In the genomic region with DNA sequence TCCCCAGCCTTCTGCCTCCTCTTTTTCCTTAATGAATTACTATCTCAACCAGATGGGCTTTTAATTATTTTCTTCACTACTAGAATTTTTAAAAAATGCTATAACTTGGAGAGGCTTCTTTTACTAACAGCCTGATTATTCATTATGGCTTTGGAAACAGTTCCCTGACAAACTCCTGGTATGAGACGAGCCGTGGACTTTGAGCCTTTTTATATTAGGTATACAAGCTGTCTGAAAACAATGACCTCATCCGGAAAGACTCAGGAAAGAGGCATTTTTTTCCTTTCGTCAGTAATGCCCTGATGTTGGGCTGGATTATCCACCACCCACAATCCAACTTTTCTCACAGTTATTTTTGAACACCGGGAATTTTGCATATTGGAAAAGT, we compare ENCODE assay signal across 1 cellular context.
TF ChIP-seq lines count a peak whose summit lies in the region.

No MANE protein-coding gene starts in this region.

TF ChIP-seq in HepG2, 621 proteins besides CTCF, POLR2A, EP300 and RAD21 (continued from another document and continues in another):
- TF ChIP-seq, protein P1, sequence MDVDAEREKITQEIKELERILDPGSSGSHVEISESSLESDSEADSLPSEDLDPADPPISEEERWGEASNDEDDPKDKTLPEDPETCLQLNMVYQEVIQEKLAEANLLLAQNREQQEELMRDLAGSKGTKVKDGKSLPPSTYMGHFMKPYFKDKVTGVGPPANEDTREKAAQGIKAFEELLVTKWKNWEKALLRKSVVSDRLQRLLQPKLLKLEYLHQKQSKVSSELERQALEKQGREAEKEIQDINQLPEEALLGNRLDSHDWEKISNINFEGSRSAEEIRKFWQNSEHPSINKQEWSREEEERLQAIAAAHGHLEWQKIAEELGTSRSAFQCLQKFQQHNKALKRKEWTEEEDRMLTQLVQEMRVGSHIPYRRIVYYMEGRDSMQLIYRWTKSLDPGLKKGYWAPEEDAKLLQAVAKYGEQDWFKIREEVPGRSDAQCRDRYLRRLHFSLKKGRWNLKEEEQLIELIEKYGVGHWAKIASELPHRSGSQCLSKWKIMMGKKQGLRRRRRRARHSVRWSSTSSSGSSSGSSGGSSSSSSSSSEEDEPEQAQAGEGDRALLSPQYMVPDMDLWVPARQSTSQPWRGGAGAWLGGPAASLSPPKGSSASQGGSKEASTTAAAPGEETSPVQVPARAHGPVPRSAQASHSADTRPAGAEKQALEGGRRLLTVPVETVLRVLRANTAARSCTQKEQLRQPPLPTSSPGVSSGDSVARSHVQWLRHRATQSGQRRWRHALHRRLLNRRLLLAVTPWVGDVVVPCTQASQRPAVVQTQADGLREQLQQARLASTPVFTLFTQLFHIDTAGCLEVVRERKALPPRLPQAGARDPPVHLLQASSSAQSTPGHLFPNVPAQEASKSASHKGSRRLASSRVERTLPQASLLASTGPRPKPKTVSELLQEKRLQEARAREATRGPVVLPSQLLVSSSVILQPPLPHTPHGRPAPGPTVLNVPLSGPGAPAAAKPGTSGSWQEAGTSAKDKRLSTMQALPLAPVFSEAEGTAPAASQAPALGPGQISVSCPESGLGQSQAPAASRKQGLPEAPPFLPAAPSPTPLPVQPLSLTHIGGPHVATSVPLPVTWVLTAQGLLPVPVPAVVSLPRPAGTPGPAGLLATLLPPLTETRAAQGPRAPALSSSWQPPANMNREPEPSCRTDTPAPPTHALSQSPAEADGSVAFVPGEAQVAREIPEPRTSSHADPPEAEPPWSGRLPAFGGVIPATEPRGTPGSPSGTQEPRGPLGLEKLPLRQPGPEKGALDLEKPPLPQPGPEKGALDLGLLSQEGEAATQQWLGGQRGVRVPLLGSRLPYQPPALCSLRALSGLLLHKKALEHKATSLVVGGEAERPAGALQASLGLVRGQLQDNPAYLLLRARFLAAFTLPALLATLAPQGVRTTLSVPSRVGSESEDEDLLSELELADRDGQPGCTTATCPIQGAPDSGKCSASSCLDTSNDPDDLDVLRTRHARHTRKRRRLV (CRISPR knock-in tag; IDR thresholded peaks at IDR 0.05), result no peak
- TF ChIP-seq SAP130 (CRISPR knock-in tag; IDR thresholded peaks at IDR 0.05; ENCODE audit: low read depth) (0 out of 2 replicates have a peak, but pooled peaks have one; percentile 13), ZNF670 (CRISPR knock-in tag; IDR thresholded peaks at IDR 0.05; ENCODE audit: borderline replicate concordance) (0 out of 2 replicates have a peak, but pooled peaks have one; percentile 23), NCOA2 (CRISPR knock-in tag; IDR thresholded peaks at IDR 0.05) (peak; percentile 54), HOXA9 (CRISPR knock-in tag; IDR thresholded peaks at IDR 0.05; ENCODE audit: borderline replicate concordance) (no peak), SOX13 (IDR thresholded peaks at IDR 0.05) (no peak), SOX13 (CRISPR knock-in tag; conservative IDR thresholded peaks at IDR 0.05 in 1 of 2, IDR thresholded peaks at IDR 0.05 in 1 of 2) (peak in 1 of 2 experiments; percentile 68; a peak in 2 of 4 replicates), POGZ (CRISPR knock-in tag; IDR thresholded peaks at IDR 0.05) (peak; percentile 42; the same call in 1 of the 2 replicates), CREM (IDR thresholded peaks at IDR 0.05) (peak; percentile 53), CREM (CRISPR knock-in tag; IDR thresholded peaks at IDR 0.05) (no peak), TBL1XR1 (IDR thresholded peaks at IDR 0.05; ENCODE audit: borderline replicate concordance, low read length, partially characterized antibody) (no peak), BRD4 (CRISPR knock-in tag; IDR thresholded peaks at IDR 0.05) (no peak), SAFB2 (CRISPR knock-in tag; IDR thresholded peaks at IDR 0.05; ENCODE audit: borderline replicate concordance, low read depth) (no peak), JUND (CRISPR knock-in tag; IDR thresholded peaks at IDR 0.05) (peak; percentile 68; the same call in 1 of the 2 replicates), IRX3 (CRISPR knock-in tag; IDR thresholded peaks at IDR 0.05; ENCODE audit: borderline replicate concordance, low read depth) (no peak), MED8 (CRISPR knock-in tag; IDR thresholded peaks at IDR 0.05; ENCODE audit: insufficient replicate concordance) (no peak), KLF15 (CRISPR knock-in tag; IDR thresholded peaks at IDR 0.05; ENCODE audit: borderline replicate concordance) (no peak), PCBP2 (optimal IDR thresholded peaks at IDR 0.05; ENCODE audit: low read depth, low read length, poor library complexity, severe bottlenecking) (no peak), ZFX (CRISPR knock-in tag; IDR thresholded peaks at IDR 0.05; ENCODE audit: low read depth) (no peak), SMAD9 (CRISPR knock-in tag; IDR thresholded peaks at IDR 0.05) (no peak), TBX2 (CRISPR knock-in tag; IDR thresholded peaks at IDR 0.05; ENCODE audit: borderline replicate concordance) (no peak), RXRB (CRISPR knock-in tag; IDR thresholded peaks at IDR 0.05; ENCODE audit: borderline replicate concordance) (0 out of 2 replicates have a peak, but pooled peaks have one; percentile 28), KDM5B (CRISPR knock-in tag; IDR thresholded peaks at IDR 0.05; ENCODE audit: borderline replicate concordance) (no peak), ZNF337 (CRISPR knock-in tag; IDR thresholded peaks at IDR 0.05; ENCODE audit: borderline replicate concordance, low read depth) (no peak), ZNF607 (CRISPR knock-in tag; IDR thresholded peaks at IDR 0.05; ENCODE audit: borderline replicate concordance) (no peak), JUN (CRISPR knock-in tag; IDR thresholded peaks at IDR 0.05) (peak; percentile 95), FOXK2 (IDR thresholded peaks at IDR 0.05) (no peak), RFXAP (CRISPR knock-in tag; IDR thresholded peaks at IDR 0.05; ENCODE audit: borderline replicate concordance) (no peak), SMARCE1 (IDR thresholded peaks at IDR 0.05; ENCODE audit: borderline replicate concordance) (no peak), KLF9 (CRISPR knock-in tag; IDR thresholded peaks at IDR 0.05; ENCODE audit: low read depth) (no peak), DR1 (CRISPR knock-in tag; IDR thresholded peaks at IDR 0.05) (no peak)
- TF ChIP-seq, protein P2, sequence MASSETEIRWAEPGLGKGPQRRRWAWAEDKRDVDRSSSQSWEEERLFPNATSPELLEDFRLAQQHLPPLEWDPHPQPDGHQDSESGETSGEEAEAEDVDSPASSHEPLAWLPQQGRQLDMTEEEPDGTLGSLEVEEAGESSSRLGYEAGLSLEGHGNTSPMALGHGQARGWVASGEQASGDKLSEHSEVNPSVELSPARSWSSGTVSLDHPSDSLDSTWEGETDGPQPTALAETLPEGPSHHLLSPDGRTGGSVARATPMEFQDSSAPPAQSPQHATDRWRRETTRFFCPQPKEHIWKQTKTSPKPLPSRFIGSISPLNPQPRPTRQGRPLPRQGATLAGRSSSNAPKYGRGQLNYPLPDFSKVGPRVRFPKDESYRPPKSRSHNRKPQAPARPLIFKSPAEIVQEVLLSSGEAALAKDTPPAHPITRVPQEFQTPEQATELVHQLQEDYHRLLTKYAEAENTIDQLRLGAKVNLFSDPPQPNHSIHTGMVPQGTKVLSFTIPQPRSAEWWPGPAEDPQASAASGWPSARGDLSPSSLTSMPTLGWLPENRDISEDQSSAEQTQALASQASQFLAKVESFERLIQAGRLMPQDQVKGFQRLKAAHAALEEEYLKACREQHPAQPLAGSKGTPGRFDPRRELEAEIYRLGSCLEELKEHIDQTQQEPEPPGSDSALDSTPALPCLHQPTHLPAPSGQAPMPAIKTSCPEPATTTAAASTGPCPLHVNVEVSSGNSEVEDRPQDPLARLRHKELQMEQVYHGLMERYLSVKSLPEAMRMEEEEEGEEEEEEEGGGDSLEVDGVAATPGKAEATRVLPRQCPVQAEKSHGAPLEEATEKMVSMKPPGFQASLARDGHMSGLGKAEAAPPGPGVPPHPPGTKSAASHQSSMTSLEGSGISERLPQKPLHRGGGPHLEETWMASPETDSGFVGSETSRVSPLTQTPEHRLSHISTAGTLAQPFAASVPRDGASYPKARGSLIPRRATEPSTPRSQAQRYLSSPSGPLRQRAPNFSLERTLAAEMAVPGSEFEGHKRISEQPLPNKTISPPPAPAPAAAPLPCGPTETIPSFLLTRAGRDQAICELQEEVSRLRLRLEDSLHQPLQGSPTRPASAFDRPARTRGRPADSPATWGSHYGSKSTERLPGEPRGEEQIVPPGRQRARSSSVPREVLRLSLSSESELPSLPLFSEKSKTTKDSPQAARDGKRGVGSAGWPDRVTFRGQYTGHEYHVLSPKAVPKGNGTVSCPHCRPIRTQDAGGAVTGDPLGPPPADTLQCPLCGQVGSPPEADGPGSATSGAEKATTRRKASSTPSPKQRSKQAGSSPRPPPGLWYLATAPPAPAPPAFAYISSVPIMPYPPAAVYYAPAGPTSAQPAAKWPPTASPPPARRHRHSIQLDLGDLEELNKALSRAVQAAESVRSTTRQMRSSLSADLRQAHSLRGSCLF (CRISPR knock-in tag; IDR thresholded peaks at IDR 0.05; ENCODE audit: borderline replicate concordance), result no peak
- TF ChIP-seq, protein P3, sequence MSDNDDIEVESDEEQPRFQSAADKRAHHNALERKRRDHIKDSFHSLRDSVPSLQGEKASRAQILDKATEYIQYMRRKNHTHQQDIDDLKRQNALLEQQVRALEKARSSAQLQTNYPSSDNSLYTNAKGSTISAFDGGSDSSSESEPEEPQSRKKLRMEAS (IDR thresholded peaks at IDR 0.05), result no peak
- TF ChIP-seq, protein P4, sequence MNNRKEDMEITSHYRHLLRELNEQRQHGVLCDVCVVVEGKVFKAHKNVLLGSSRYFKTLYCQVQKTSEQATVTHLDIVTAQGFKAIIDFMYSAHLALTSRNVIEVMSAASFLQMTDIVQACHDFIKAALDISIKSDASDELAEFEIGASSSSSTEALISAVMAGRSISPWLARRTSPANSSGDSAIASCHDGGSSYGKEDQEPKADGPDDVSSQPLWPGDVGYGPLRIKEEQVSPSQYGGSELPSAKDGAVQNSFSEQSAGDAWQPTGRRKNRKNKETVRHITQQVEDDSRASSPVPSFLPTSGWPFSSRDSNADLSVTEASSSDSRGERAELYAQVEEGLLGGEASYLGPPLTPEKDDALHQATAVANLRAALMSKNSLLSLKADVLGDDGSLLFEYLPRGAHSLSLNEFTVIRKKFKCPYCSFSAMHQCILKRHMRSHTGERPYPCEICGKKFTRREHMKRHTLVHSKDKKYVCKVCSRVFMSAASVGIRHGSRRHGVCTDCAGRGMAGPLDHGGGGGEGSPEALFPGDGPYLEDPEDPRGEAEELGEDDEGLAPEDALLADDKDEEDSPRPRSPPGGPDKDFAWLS (CRISPR knock-in tag; IDR thresholded peaks at IDR 0.05; ENCODE audit: borderline replicate concordance), result no peak
- TF ChIP-seq, protein P5, sequence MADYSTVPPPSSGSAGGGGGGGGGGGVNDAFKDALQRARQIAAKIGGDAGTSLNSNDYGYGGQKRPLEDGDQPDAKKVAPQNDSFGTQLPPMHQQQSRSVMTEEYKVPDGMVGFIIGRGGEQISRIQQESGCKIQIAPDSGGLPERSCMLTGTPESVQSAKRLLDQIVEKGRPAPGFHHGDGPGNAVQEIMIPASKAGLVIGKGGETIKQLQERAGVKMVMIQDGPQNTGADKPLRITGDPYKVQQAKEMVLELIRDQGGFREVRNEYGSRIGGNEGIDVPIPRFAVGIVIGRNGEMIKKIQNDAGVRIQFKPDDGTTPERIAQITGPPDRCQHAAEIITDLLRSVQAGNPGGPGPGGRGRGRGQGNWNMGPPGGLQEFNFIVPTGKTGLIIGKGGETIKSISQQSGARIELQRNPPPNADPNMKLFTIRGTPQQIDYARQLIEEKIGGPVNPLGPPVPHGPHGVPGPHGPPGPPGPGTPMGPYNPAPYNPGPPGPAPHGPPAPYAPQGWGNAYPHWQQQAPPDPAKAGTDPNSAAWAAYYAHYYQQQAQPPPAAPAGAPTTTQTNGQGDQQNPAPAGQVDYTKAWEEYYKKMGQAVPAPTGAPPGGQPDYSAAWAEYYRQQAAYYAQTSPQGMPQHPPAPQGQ (CRISPR knock-in tag; IDR thresholded peaks at IDR 0.05; ENCODE audit: borderline replicate concordance), result no peak
- TF ChIP-seq, protein P6, sequence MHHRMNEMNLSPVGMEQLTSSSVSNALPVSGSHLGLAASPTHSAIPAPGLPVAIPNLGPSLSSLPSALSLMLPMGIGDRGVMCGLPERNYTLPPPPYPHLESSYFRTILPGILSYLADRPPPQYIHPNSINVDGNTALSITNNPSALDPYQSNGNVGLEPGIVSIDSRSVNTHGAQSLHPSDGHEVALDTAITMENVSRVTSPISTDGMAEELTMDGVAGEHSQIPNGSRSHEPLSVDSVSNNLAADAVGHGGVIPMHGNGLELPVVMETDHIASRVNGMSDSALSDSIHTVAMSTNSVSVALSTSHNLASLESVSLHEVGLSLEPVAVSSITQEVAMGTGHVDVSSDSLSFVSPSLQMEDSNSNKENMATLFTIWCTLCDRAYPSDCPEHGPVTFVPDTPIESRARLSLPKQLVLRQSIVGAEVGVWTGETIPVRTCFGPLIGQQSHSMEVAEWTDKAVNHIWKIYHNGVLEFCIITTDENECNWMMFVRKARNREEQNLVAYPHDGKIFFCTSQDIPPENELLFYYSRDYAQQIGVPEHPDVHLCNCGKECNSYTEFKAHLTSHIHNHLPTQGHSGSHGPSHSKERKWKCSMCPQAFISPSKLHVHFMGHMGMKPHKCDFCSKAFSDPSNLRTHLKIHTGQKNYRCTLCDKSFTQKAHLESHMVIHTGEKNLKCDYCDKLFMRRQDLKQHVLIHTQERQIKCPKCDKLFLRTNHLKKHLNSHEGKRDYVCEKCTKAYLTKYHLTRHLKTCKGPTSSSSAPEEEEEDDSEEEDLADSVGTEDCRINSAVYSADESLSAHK (CRISPR knock-in tag; IDR thresholded peaks at IDR 0.05; ENCODE audit: borderline replicate concordance), result no peak
- TF ChIP-seq, protein P7, sequence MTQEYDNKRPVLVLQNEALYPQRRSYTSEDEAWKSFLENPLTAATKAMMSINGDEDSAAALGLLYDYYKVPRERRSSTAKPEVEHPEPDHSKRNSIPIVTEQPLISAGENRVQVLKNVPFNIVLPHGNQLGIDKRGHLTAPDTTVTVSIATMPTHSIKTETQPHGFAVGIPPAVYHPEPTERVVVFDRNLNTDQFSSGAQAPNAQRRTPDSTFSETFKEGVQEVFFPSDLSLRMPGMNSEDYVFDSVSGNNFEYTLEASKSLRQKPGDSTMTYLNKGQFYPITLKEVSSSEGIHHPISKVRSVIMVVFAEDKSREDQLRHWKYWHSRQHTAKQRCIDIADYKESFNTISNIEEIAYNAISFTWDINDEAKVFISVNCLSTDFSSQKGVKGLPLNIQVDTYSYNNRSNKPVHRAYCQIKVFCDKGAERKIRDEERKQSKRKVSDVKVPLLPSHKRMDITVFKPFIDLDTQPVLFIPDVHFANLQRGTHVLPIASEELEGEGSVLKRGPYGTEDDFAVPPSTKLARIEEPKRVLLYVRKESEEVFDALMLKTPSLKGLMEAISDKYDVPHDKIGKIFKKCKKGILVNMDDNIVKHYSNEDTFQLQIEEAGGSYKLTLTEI (CRISPR knock-in tag; conservative IDR thresholded peaks at IDR 0.05), result no peak
- TF ChIP-seq, protein P8, sequence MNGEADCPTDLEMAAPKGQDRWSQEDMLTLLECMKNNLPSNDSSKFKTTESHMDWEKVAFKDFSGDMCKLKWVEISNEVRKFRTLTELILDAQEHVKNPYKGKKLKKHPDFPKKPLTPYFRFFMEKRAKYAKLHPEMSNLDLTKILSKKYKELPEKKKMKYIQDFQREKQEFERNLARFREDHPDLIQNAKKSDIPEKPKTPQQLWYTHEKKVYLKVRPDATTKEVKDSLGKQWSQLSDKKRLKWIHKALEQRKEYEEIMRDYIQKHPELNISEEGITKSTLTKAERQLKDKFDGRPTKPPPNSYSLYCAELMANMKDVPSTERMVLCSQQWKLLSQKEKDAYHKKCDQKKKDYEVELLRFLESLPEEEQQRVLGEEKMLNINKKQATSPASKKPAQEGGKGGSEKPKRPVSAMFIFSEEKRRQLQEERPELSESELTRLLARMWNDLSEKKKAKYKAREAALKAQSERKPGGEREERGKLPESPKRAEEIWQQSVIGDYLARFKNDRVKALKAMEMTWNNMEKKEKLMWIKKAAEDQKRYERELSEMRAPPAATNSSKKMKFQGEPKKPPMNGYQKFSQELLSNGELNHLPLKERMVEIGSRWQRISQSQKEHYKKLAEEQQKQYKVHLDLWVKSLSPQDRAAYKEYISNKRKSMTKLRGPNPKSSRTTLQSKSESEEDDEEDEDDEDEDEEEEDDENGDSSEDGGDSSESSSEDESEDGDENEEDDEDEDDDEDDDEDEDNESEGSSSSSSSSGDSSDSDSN (CRISPR knock-in tag; IDR thresholded peaks at IDR 0.05), result no peak
